Comparison of ENCODE assay signal across 8 cellular contexts in genomic region chr11:131511794-131512193, GRCh38.
DNase-seq lines count a peak whose midpoint lies in the region; ATAC-seq and TF ChIP-seq lines count a peak whose summit lies in the region.

No MANE protein-coding gene starts in this region.

- DNase-seq in DMS79 treated with DMSO at 0.1 percent for 48 hours (lab: John Stamatoyannopoulos, UW) (peak; percentile 8), DMS79 (lab: John Stamatoyannopoulos, UW) (no peak), astrocyte of the cerebellum (ENCODE audit: low read depth) (no peak), mucosa of descending colon (peak in 2 of 3 donors; percentile 57 to 74), NCI-H226 (no peak), SKM-1 treated with dmso at 0.1 percent for 144 hours (lab: John Stamatoyannopoulos, UW; ENCODE audit: unreplicated experiment) (no peak)

- H3K4me3 ChIP-seq in astrocyte of the cerebellum (ENCODE audit: low read depth, low read length), result no peak overlapping the region
- H3K4me3 ChIP-seq in mucosa of descending colon, result no peak overlapping the region

- no peaks in the 10 kb centered on the region for H3K36me3 ChIP-seq in mucosa of descending colon (ENCODE audit: low read depth)

- ATAC-seq in HG02798 (IDR thresholded peaks at IDR 0.05; ENCODE audit: poor library complexity, unreplicated experiment) (peak; percentile 49), mucosa of descending colon (peak; percentile 72), HG03354 (IDR thresholded peaks at IDR 0.05; ENCODE audit: poor library complexity, severe bottlenecking, unreplicated experiment) (no peak)

- TF ChIP-seq CTCF in astrocyte of the cerebellum (IDR thresholded peaks at IDR 0.05; ENCODE audit: low read depth, low read length, missing control alignments), result peak; percentile 53
- peak; percentile 37 for TF ChIP-seq CTCF in mucosa of descending colon (IDR thresholded peaks at IDR 0.05)

- intact Hi-C loops in mucosa of descending colon (cut with DNase I, micrococcal nuclease), result loop anchor here in 1 of 2 donors (10.0 kb wide), 1 partner anchor 447 kb away; no protein-coding TSS in a partner anchor

- H3K4me1 ChIP-seq in mucosa of descending colon (ENCODE audit: low read depth), result no peaks in the 10 kb centered on the region

- H3K9me3 ChIP-seq in mucosa of descending colon, result no peaks in the 10 kb centered on the region

- in situ Hi-C loops in astrocyte of the cerebellum (cut with HindIII; ENCODE audit: low sequenced_read_pairs), result no loop called here

Comparison
In these comparisons a context has a peak if more than half of its experiments do, and no peak if none do; other contexts are left out.
1. DNase-seq: peak in DMS79 treated with DMSO at 0.1 percent for 48 hours (single experiment) and mucosa of descending colon (2 of 3); none in DMS79 (single experiment), astrocyte of the cerebellum (single experiment), NCI-H226 (single experiment) and SKM-1 treated with dmso at 0.1 percent for 144 hours (single experiment).